Comparison of ENCODE assay signal across 1 cellular context in genomic region chr9:129021091-129021490, GRCh38.
TF ChIP-seq lines count a peak whose summit lies in the region.

No MANE protein-coding gene starts in this region.

TF ChIP-seq in GM12878, 131 proteins besides CTCF, POLR2A, EP300 and RAD21 (continued from another document):
- peak; percentile 75; the same call in 1 of the 2 replicates for TF ChIP-seq TCF12 (IDR thresholded peaks at IDR 0.05; ENCODE audit: low read depth, low read length)
- TF ChIP-seq EED (IDR thresholded peaks at IDR 0.05; ENCODE audit: low read depth) = 0 out of 2 replicates have a peak, but pooled peaks have one; percentile 14
- TF ChIP-seq MEF2B (IDR thresholded peaks at IDR 0.05; ENCODE audit: partially characterized antibody, poor library complexity, severe bottlenecking) = peak; percentile 12
- 0 out of 2 replicates have a peak, but pooled peaks have one; percentile 20 for TF ChIP-seq TAF1 (IDR thresholded peaks at IDR 0.05; ENCODE audit: borderline replicate concordance, low read depth, low read length)
